ENCODE assay signal across 1 cellular context in genomic region chr1:42315500-42315899, GRCh38.
A peak's percentile ranks its signal among the peaks of the same experiment; 100 is the strongest.
TF ChIP-seq lines count a peak whose summit lies in the region.

No MANE protein-coding gene starts in this region.

TF ChIP-seq in liver, 16 proteins besides CTCF, POLR2A, EP300 and RAD21:
- TF ChIP-seq REST (IDR thresholded peaks at IDR 0.05) (no peak), HNF4G (IDR thresholded peaks at IDR 0.05) (peak; percentile 23), GABPA (IDR thresholded peaks at IDR 0.05 in 1 of 2, conservative IDR thresholded peaks at IDR 0.05 in 1 of 2) (no peak), HNF4A (conservative IDR thresholded peaks at IDR 0.05) (peak; percentile 48 to 61), RXRA (IDR thresholded peaks at IDR 0.05) (peak; percentile 35 to 56), SP1 (IDR thresholded peaks at IDR 0.05) (peak; percentile 9)
TF ChIP-seq in liver: peak in this region for 4.
